Comparison of ENCODE assay signal across 1 cellular context in the genomic region with DNA sequence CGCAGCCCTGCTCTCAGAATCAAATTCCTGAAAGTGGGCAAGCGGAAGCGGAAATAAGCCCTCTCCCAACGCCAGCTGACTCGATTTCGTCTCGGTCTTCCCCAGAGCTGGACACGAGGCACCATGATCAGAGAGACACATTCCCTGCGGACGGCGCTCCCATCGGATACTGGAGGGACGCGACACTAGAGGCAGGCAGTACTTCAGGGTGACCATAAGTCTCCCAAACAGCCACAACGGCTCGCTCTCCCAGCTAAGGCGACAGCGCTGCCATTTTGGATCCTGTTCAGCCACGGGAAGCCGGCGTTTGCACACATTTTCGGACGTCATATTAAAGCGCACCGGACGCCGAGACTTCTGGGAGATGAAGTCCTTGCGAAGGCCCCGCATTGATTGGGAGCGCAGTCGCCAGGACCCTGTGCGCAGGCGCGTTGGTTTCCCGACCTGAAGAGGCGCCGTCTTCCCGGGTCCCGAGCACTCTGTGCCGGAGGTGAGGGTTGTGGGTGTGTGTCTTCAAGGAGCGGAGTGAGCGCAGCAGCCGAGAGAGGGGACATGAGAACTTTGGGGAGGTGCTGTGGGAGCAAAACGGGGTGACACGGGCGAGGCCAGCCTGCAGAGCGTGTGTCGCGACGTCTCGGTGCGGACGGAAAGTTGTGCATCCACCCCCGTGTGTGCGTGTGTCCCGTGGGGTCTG.
TF ChIP-seq lines count a peak whose summit lies in the region.

A gene (plus strand): TSS at position 439 of the 694 bp plus-strand sequence. CDS start 10,418 bp downstream, outside the sequence.

TF ChIP-seq in HepG2, 621 proteins besides CTCF, POLR2A, EP300 and RAD21 (continued from another document and continues in another):
- TF ChIP-seq, protein P1, sequence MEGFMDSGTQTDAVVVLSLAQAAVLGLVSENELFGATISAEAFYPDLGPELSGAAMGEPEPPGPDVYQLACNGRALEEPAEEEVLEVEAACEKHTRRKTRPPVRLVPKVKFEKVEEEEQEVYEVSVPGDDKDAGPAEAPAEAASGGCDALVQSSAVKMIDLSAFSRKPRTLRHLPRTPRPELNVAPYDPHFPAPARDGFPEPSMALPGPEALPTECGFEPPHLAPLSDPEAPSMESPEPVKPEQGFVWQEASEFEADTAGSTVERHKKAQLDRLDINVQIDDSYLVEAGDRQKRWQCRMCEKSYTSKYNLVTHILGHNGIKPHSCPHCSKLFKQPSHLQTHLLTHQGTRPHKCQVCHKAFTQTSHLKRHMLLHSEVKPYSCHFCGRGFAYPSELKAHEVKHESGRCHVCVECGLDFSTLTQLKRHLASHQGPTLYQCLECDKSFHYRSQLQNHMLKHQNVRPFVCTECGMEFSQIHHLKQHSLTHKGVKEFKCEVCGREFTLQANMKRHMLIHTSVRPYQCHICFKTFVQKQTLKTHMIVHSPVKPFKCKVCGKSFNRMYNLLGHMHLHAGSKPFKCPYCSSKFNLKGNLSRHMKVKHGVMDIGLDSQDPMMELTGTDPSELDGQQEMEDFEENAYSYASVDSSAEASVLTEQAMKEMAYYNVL (CRISPR knock-in tag; IDR thresholded peaks at IDR 0.05; ENCODE audit: borderline replicate concordance): no peak
- TF ChIP-seq SALL2 (CRISPR knock-in tag; IDR thresholded peaks at IDR 0.05) (peak; percentile 78; the same call in 1 of the 2 replicates), ZBTB21 (CRISPR knock-in tag; IDR thresholded peaks at IDR 0.05) (no peak; the same call in 1 of the 2 replicates), MBD4 (IDR thresholded peaks at IDR 0.05; ENCODE audit: borderline replicate concordance, low read length) (no peak), ZNF572 (CRISPR knock-in tag; IDR thresholded peaks at IDR 0.05) (peak; percentile 92), TCF7L2 (IDR thresholded peaks at IDR 0.05; ENCODE audit: low read depth, low read length) (no peak), DR1 (CRISPR knock-in tag; IDR thresholded peaks at IDR 0.05) (peak; percentile 66; the same call in 1 of the 2 replicates), ZNF83 (CRISPR knock-in tag; IDR thresholded peaks at IDR 0.05; ENCODE audit: borderline replicate concordance) (no peak; the same call in 1 of the 2 replicates), MXI1 (IDR thresholded peaks at IDR 0.05; ENCODE audit: borderline replicate concordance, low read depth, low read length) (peak; percentile 93; the same call in 2 of the 3 replicates), ZNF781 (CRISPR knock-in tag; IDR thresholded peaks at IDR 0.05; ENCODE audit: borderline replicate concordance, not compliant biosample characterization) (peak; percentile 97), KMT2A (CRISPR knock-in tag; IDR thresholded peaks at IDR 0.05) (peak; percentile 89), ADNP (CRISPR knock-in tag; IDR thresholded peaks at IDR 0.05) (no peak), AGO1 (IDR thresholded peaks at IDR 0.05; ENCODE audit: low read depth, low read length, poor library complexity, severe bottlenecking) (peak; percentile 42), TOE1 (CRISPR knock-in tag; IDR thresholded peaks at IDR 0.05) (peak; percentile 12; the same call in 1 of the 2 replicates), SMYD3 (CRISPR knock-in tag; IDR thresholded peaks at IDR 0.05) (peak; percentile 72; the same call in 1 of the 2 replicates), MATR3 (CRISPR knock-in tag; IDR thresholded peaks at IDR 0.05) (no peak), SOX13 (IDR thresholded peaks at IDR 0.05) (no peak; the same call in 1 of the 2 replicates), SOX13 (CRISPR knock-in tag; conservative IDR thresholded peaks at IDR 0.05 in 1 of 2, IDR thresholded peaks at IDR 0.05 in 1 of 2) (peak in 1 of 2 experiments; percentile 42; a peak in 1 of 4 replicates), NFIC (IDR thresholded peaks at IDR 0.05; ENCODE audit: low read length) (no peak), RXRB (CRISPR knock-in tag; IDR thresholded peaks at IDR 0.05; ENCODE audit: borderline replicate concordance) (peak; percentile 29; the same call in 1 of the 2 replicates), TAF1 (CRISPR knock-in tag; IDR thresholded peaks at IDR 0.05) (peak; percentile 99), NR2F1 (CRISPR knock-in tag; IDR thresholded peaks at IDR 0.05) (no peak), ASH2L (IDR thresholded peaks at IDR 0.05; ENCODE audit: insufficient read length, low read depth, low read length) (peak; percentile 99), BRD4 (CRISPR knock-in tag; IDR thresholded peaks at IDR 0.05) (peak; percentile 89), NR2F2 (IDR thresholded peaks at IDR 0.05; ENCODE audit: borderline replicate concordance, low read depth) (peak; percentile 20; the same call in 1 of the 2 replicates), FOXM1 (CRISPR knock-in tag; IDR thresholded peaks at IDR 0.05) (no peak), NCOA2 (CRISPR knock-in tag; IDR thresholded peaks at IDR 0.05) (no peak; the same call in none of the 2 replicates), ZNF138 (CRISPR knock-in tag; IDR thresholded peaks at IDR 0.05; ENCODE audit: low read depth) (0 out of 2 replicates have a peak, but pooled peaks have one; percentile 63), NR2F6 (IDR thresholded peaks at IDR 0.05) (peak; percentile 25; the same call in 1 of the 2 replicates), NR2F6 (CRISPR knock-in tag; IDR thresholded peaks at IDR 0.05) (no peak), HNF4A (CRISPR knock-in tag; IDR thresholded peaks at IDR 0.05) (no peak), ZNF773 (CRISPR knock-in tag; IDR thresholded peaks at IDR 0.05; ENCODE audit: borderline replicate concordance) (0 out of 2 replicates have a peak, but pooled peaks have one; percentile 50), ZNF431 (CRISPR knock-in tag; IDR thresholded peaks at IDR 0.05; ENCODE audit: borderline replicate concordance, low read depth) (peak; percentile 85; the same call in 1 of the 2 replicates), ZNF616 (CRISPR knock-in tag; IDR thresholded peaks at IDR 0.05; ENCODE audit: low read depth) (peak; percentile 73; the same call in 1 of the 2 replicates), ZNF430 (CRISPR knock-in tag; IDR thresholded peaks at IDR 0.05) (no peak; the same call in 1 of the 2 replicates), ZNF501 (CRISPR knock-in tag; IDR thresholded peaks at IDR 0.05) (peak; percentile 100)
- TF ChIP-seq, protein P2, sequence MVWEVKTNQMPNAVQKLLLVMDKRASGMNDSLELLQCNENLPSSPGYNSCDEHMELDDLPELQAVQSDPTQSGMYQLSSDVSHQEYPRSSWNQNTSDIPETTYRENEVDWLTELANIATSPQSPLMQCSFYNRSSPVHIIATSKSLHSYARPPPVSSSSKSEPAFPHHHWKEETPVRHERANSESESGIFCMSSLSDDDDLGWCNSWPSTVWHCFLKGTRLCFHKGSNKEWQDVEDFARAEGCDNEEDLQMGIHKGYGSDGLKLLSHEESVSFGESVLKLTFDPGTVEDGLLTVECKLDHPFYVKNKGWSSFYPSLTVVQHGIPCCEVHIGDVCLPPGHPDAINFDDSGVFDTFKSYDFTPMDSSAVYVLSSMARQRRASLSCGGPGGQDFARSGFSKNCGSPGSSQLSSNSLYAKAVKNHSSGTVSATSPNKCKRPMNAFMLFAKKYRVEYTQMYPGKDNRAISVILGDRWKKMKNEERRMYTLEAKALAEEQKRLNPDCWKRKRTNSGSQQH (CRISPR knock-in tag; IDR thresholded peaks at IDR 0.05; ENCODE audit: low read depth): peak; percentile 86; the same call in 1 of the 2 replicates
- TF ChIP-seq, protein P3, sequence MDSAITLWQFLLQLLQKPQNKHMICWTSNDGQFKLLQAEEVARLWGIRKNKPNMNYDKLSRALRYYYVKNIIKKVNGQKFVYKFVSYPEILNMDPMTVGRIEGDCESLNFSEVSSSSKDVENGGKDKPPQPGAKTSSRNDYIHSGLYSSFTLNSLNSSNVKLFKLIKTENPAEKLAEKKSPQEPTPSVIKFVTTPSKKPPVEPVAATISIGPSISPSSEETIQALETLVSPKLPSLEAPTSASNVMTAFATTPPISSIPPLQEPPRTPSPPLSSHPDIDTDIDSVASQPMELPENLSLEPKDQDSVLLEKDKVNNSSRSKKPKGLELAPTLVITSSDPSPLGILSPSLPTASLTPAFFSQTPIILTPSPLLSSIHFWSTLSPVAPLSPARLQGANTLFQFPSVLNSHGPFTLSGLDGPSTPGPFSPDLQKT (CRISPR knock-in tag; IDR thresholded peaks at IDR 0.05; ENCODE audit: borderline replicate concordance): 0 out of 2 replicates have a peak, but pooled peaks have one; percentile 15
- TF ChIP-seq, protein P4, sequence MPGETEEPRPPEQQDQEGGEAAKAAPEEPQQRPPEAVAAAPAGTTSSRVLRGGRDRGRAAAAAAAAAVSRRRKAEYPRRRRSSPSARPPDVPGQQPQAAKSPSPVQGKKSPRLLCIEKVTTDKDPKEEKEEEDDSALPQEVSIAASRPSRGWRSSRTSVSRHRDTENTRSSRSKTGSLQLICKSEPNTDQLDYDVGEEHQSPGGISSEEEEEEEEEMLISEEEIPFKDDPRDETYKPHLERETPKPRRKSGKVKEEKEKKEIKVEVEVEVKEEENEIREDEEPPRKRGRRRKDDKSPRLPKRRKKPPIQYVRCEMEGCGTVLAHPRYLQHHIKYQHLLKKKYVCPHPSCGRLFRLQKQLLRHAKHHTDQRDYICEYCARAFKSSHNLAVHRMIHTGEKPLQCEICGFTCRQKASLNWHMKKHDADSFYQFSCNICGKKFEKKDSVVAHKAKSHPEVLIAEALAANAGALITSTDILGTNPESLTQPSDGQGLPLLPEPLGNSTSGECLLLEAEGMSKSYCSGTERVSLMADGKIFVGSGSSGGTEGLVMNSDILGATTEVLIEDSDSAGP (CRISPR knock-in tag; IDR thresholded peaks at IDR 0.05; ENCODE audit: borderline replicate concordance): peak; percentile 93
- TF ChIP-seq, protein P5, sequence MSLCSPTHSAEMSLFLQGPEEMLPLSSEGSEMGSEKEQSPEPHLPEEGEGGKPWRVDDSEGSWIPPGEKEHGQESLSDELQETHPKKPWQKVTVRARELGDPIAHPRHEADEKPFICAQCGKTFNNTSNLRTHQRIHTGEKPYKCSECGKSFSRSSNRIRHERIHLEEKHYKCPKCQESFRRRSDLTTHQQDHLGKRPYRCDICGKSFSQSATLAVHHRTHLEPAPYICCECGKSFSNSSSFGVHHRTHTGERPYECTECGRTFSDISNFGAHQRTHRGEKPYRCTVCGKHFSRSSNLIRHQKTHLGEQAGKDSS (CRISPR knock-in tag; IDR thresholded peaks at IDR 0.05; ENCODE audit: borderline replicate concordance, low read depth): peak; percentile 69; the same call in 1 of the 2 replicates
- TF ChIP-seq, protein P6, sequence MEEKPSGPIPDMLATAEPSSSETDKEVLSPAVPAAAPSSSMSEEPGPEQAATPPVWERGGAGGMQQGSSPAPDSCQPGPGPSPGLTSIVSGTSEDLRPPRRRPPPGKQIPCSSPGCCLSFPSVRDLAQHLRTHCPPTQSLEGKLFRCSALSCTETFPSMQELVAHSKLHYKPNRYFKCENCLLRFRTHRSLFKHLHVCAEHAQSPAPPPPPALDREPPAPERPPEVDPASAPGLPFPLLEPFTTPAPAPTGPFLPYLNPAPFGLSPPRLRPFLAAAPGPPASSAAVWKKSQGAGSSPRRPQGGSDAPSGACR (CRISPR knock-in tag; IDR thresholded peaks at IDR 0.05): no peak; the same call in 1 of the 2 replicates
- TF ChIP-seq, protein P7, sequence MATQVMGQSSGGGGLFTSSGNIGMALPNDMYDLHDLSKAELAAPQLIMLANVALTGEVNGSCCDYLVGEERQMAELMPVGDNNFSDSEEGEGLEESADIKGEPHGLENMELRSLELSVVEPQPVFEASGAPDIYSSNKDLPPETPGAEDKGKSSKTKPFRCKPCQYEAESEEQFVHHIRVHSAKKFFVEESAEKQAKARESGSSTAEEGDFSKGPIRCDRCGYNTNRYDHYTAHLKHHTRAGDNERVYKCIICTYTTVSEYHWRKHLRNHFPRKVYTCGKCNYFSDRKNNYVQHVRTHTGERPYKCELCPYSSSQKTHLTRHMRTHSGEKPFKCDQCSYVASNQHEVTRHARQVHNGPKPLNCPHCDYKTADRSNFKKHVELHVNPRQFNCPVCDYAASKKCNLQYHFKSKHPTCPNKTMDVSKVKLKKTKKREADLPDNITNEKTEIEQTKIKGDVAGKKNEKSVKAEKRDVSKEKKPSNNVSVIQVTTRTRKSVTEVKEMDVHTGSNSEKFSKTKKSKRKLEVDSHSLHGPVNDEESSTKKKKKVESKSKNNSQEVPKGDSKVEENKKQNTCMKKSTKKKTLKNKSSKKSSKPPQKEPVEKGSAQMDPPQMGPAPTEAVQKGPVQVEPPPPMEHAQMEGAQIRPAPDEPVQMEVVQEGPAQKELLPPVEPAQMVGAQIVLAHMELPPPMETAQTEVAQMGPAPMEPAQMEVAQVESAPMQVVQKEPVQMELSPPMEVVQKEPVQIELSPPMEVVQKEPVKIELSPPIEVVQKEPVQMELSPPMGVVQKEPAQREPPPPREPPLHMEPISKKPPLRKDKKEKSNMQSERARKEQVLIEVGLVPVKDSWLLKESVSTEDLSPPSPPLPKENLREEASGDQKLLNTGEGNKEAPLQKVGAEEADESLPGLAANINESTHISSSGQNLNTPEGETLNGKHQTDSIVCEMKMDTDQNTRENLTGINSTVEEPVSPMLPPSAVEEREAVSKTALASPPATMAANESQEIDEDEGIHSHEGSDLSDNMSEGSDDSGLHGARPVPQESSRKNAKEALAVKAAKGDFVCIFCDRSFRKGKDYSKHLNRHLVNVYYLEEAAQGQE (IDR thresholded peaks at IDR 0.05; ENCODE audit: borderline replicate concordance in 1 of 2, low read depth in 1 of 2, low read length in 2 of 2): no peak
- TF ChIP-seq, protein P8, sequence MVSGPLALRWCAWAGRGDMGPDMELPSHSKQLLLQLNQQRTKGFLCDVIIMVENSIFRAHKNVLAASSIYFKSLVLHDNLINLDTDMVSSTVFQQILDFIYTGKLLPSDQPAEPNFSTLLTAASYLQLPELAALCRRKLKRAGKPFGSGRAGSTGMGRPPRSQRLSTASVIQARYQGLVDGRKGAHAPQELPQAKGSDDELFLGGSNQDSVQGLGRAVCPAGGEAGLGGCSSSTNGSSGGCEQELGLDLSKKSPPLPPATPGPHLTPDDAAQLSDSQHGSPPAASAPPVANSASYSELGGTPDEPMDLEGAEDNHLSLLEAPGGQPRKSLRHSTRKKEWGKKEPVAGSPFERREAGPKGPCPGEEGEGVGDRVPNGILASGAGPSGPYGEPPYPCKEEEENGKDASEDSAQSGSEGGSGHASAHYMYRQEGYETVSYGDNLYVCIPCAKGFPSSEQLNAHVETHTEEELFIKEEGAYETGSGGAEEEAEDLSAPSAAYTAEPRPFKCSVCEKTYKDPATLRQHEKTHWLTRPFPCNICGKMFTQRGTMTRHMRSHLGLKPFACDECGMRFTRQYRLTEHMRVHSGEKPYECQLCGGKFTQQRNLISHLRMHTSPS (CRISPR knock-in tag; IDR thresholded peaks at IDR 0.05; ENCODE audit: low read depth): peak; percentile 71
- TF ChIP-seq, protein P9, sequence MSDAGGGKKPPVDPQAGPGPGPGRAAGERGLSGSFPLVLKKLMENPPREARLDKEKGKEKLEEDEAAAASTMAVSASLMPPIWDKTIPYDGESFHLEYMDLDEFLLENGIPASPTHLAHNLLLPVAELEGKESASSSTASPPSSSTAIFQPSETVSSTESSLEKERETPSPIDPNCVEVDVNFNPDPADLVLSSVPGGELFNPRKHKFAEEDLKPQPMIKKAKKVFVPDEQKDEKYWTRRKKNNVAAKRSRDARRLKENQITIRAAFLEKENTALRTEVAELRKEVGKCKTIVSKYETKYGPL (CRISPR knock-in tag; IDR thresholded peaks at IDR 0.05): peak; percentile 50; the same call in 1 of the 2 replicates
